1 cellular context compared by ENCODE assay signal in the genomic region with DNA sequence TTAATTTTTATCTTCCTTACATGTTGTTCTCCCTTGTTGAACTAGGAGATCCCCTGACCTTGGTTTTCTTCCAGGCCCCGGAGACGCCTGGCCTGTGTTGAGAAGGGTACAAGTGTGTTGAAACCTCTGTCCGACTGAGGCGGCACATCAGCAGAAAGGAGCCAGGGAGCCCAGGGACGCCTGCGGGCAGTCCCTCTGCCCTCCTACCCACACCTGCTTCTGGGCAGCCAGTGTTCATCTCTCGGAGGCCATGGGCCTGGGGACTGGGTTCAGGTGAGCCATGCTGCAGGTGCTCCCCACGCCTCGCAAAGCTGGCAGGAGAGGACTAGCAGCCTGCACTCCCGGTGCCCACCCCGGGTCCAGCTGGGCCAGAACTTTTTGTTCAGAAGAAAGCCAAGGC.
TF ChIP-seq lines count a peak whose summit lies in the region.

No MANE protein-coding gene starts in this region.

TF ChIP-seq in SK-N-SH, 30 proteins besides CTCF, POLR2A, EP300 and RAD21 (continued from another document):
- TF ChIP-seq, protein P1, sequence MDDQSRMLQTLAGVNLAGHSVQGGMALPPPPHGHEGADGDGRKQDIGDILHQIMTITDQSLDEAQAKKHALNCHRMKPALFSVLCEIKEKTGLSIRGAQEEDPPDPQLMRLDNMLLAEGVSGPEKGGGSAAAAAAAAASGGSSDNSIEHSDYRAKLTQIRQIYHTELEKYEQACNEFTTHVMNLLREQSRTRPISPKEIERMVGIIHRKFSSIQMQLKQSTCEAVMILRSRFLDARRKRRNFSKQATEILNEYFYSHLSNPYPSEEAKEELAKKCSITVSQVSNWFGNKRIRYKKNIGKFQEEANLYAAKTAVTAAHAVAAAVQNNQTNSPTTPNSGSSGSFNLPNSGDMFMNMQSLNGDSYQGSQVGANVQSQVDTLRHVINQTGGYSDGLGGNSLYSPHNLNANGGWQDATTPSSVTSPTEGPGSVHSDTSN (IDR thresholded peaks at IDR 0.05), result no peak
- TF ChIP-seq NFIC (IDR thresholded peaks at IDR 0.05; ENCODE audit: borderline replicate concordance) (no peak), FOXM1 (IDR thresholded peaks at IDR 0.05; ENCODE audit: low read depth) (no peak), GABPA (IDR thresholded peaks at IDR 0.05; ENCODE audit: low read depth) (no peak), POLR2AphosphoS5 (IDR thresholded peaks at IDR 0.05; ENCODE audit: low read depth, low read length) (no peak)
- TF ChIP-seq, protein P2, sequence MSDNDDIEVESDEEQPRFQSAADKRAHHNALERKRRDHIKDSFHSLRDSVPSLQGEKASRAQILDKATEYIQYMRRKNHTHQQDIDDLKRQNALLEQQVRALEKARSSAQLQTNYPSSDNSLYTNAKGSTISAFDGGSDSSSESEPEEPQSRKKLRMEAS (IDR thresholded peaks at IDR 0.05; ENCODE audit: low read depth), result no peak
